8 cellular contexts compared by ENCODE assay signal in the genomic region with DNA sequence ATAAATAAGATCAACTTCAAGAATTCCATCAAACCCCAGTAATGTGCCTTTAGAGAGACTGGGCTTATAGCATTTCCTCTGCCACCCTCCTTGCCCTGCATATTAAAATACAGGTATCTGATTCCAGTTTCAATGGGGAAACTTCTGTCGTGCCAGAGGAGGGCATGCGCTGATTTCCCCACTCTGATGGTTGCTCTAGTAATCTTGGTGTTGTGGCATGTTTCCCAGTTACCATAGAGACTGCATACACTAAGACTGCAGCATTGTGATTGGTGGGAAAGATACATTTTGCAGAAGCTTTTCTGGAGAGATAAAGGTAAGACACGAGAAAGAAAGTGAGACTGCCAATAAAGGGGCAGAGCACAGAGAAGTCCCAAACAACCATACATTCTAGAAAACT.
A peak's percentile ranks its signal among the peaks of the same experiment; 100 is the strongest.
DNase-seq lines count a peak whose midpoint lies in the region; ATAC-seq and TF ChIP-seq lines count a peak whose summit lies in the region.

No MANE protein-coding gene starts in this region.

- no peak overlapping the region for H3K14ac ChIP-seq in IMR-90 (replicated peaks; ENCODE audit: low read depth, low read length)

- peak; percentile 36 for ATAC-seq in stimulated activated naive CD8-positive, alpha-beta T cell treated with anti-CD3 and anti-CD28 coated beads, Interleukin-15, Interleukin-2, amounts not matched to agents 100 U/mL and 50 U/mL, for 24 hours
- ATAC-seq in stimulated activated naive CD8-positive, alpha-beta T cell treated with anti-CD3 and anti-CD28 coated beads, Interleukin-15, amount 100 ng/mL, for 72 hours, result no peak
- peak; percentile 65; the same call in 1 of the 2 replicates for ATAC-seq in IMR-90 (ENCODE audit: low read depth)
- ATAC-seq in esophagus mucosa, result peak; percentile 49

- no peaks in the 10 kb centered on the region for H3K27me3 ChIP-seq in IMR-90 (ENCODE audit: control insufficient read depth, insufficient read depth, low read length)
- H3K27me3 ChIP-seq in prostate gland (replicated peaks; ENCODE audit: insufficient read depth), result no peaks in the 10 kb centered on the region

- no peak overlapping the region for H3K4me3 Mint-ChIP-seq in stimulated activated naive CD8-positive, alpha-beta T cell treated with anti-CD3 and anti-CD28 coated beads, Interleukin-15, amount 100 ng/mL, for 72 hours

- POLR2A ChIA-PET in IMR-90 (lab: Charles Lee; ENCODE audit: unreplicated experiment), result no interaction called here

- in situ Hi-C loops in IMR-90 (cut with MboI; ENCODE audit: low sequenced_read_pairs), result no loop called here

- no peak overlapping the region for H3K27ac Mint-ChIP-seq in stimulated activated naive CD8-positive, alpha-beta T cell treated with anti-CD3 and anti-CD28 coated beads, Interleukin-15, amount 100 ng/mL, for 72 hours

- no peak overlapping the region for H2BK120ac ChIP-seq in IMR-90 (ENCODE audit: low read depth, low read length)

- no peak for TF ChIP-seq RAD21 in IMR-90 (IDR thresholded peaks at IDR 0.05; ENCODE audit: low read length)

- no peaks in the 10 kb centered on the region for H3K27me3 Mint-ChIP-seq in stimulated activated naive CD8-positive, alpha-beta T cell treated with anti-CD3 and anti-CD28 coated beads, Interleukin-15, amount 100 ng/mL, for 72 hours

- H2AFZ ChIP-seq in IMR-90 (replicated peaks; ENCODE audit: low read length, poor library complexity), result no peak overlapping the region

- TF ChIP-seq POLR2A in IMR-90 (IDR thresholded peaks at IDR 0.05; ENCODE audit: low read depth, low read length) (no peak), prostate gland (IDR thresholded peaks at IDR 0.05) (no peak)

- no peaks in the 10 kb centered on the region; the same call in none of the 2 replicates for H3K4me1 ChIP-seq in IMR-90 (ENCODE audit: control insufficient read depth, insufficient read depth, low read length)
- no peaks in the 10 kb centered on the region for H3K4me1 ChIP-seq in prostate gland (replicated peaks)

- H3K9me3 ChIP-seq in IMR-90 (ENCODE audit: control insufficient read depth, insufficient read depth, low read length), result no peaks in the 10 kb centered on the region
- no peaks in the 10 kb centered on the region for H3K9me3 ChIP-seq in prostate gland

- no peak overlapping the region for H3K56ac ChIP-seq in IMR-90 (ENCODE audit: extremely low read depth, insufficient read depth, low read length)

- no peak overlapping the region for H3K9ac ChIP-seq in IMR-90 (ENCODE audit: low read depth, low read length)

- no peak overlapping the region for H2BK5ac ChIP-seq in IMR-90 (ENCODE audit: low read depth, low read length, poor library complexity, severe bottlenecking)

- H3K4me3 ChIP-seq in IMR-90 (ENCODE audit: insufficient read depth, low read depth, low read length), result no peak overlapping the region
- no peak overlapping the region for H3K4me3 ChIP-seq in prostate gland

- H4K8ac ChIP-seq in IMR-90 (ENCODE audit: low read depth in 2 of 2, low read length in 2 of 2), result no peak overlapping the region

- CTCF ChIA-PET in IMR-90 (lab: Yijun Ruan, JAX), result no interaction called here

- BruUV-seq in IMR-90 (replicated peaks; lab: Mats Ljungman, UMichigan), result no TSS peak

- H2AK5ac ChIP-seq in IMR-90 (ENCODE audit: low read depth, low read length), result no peak overlapping the region

- H3K4me1 Mint-ChIP-seq in stimulated activated naive CD8-positive, alpha-beta T cell treated with anti-CD3 and anti-CD28 coated beads, Interleukin-15, amount 100 ng/mL, for 72 hours, result no peaks in the 10 kb centered on the region

- peaks cover 10 to 30% of the 10 kb centered on the region in 2 experiments; a peak in 3 of 4 replicates for H3K79me1 ChIP-seq in IMR-90 (ENCODE audit: low read depth in 1 of 2, low read length in 2 of 2)

- peaks cover 0 to 7% of the 10 kb centered on the region in 2 donors for H3K9me3 Mint-ChIP-seq in stimulated activated naive CD8-positive, alpha-beta T cell treated with anti-CD3 and anti-CD28 coated beads, Interleukin-15, amount 100 ng/mL, for 72 hours

- no peak overlapping the region for H3K4ac ChIP-seq in IMR-90 (ENCODE audit: low read depth, low read length)

- H4K91ac ChIP-seq in IMR-90 (ENCODE audit: insufficient read depth, low read depth, low read length), result no peak overlapping the region

- H2AK9ac ChIP-seq in IMR-90 (replicated peaks; ENCODE audit: low read depth, low read length, poor library complexity), result no peak overlapping the region

- H3K27ac ChIP-seq in IMR-90 (ENCODE audit: insufficient read depth, low read length) (no peak overlapping the region), prostate gland (no peak overlapping the region)

- no peak for DNase-seq in stimulated activated naive CD8-positive, alpha-beta T cell treated with anti-CD3 and anti-CD28 coated beads, Interleukin-15, Interleukin-2, amounts not matched to agents 100 U/mL and 50 U/mL, for 24 hours
- DNase-seq in stimulated activated naive CD8-positive, alpha-beta T cell treated with anti-CD3 and anti-CD28 coated beads, Interleukin-15, amount 100 ng/mL, for 72 hours, result no peak
- DNase-seq in IMR-90, result peak; percentile 81
- DNase-seq in prostate gland (ENCODE audit: low spot score), result peak; percentile 9
- no peak for DNase-seq in SKM-1 (lab: John Stamatoyannopoulos, UW; ENCODE audit: unreplicated experiment)
- no peak for DNase-seq in DMS153 (lab: John Stamatoyannopoulos, UW)
- no peak for DNase-seq in SW 1271 (lab: John Stamatoyannopoulos, UW)

- H3K36me3 ChIP-seq in IMR-90 (ENCODE audit: control insufficient read depth, insufficient read depth, low read length) (no peaks in the 10 kb centered on the region), prostate gland (no peaks in the 10 kb centered on the region)

- no peak overlapping the region for H3K23ac ChIP-seq in IMR-90 (ENCODE audit: low read depth, low read length)

- H2BK15ac ChIP-seq in IMR-90 (ENCODE audit: low read depth, low read length), result no peak overlapping the region

- dilution Hi-C loops in IMR-90 (cut with HindIII; ENCODE audit: low sequenced_read_pairs, unreplicated experiment), result no loop called here

- TF ChIP-seq CTCF in IMR-90 (conservative IDR thresholded peaks at IDR 0.05; ENCODE audit: low read depth, low read length) (no peak), prostate gland (IDR thresholded peaks at IDR 0.05) (no peak)

- WGBS in IMR-90 (ENCODE audit: extremely low coverage in 2 of 2, insufficient read length in 1 of 2), 2 experiments, result no CpG with 5 or more reads among the region's 3 CpGs
- 21% methylated on average over 3 of the region's 3 CpGs for WGBS in prostate gland

- no peak overlapping the region for H3K4me2 ChIP-seq in IMR-90 (ENCODE audit: low read depth, low read length)

- no peak overlapping the region for H4K5ac ChIP-seq in IMR-90 (ENCODE audit: low read depth, low read length)

- intact Hi-C loops in IMR-90 (cut with micrococcal nuclease) (no loop called here), prostate gland (cut with DNase I) (no loop called here)

- no peaks in the 10 kb centered on the region for H4K20me1 ChIP-seq in IMR-90 (ENCODE audit: insufficient read depth, low read length)

- no peak overlapping the region for H3K18ac ChIP-seq in IMR-90 (ENCODE audit: low read depth, low read length)

- peaks cover 3% of the 10 kb centered on the region; the same call in 1 of the 2 replicates for H3K9me1 ChIP-seq in IMR-90 (ENCODE audit: insufficient read depth, low read length)

- no peak overlapping the region for H2BK20ac ChIP-seq in IMR-90 (ENCODE audit: low read depth, low read length)

TF ChIP-seq in IMR-90, 13 proteins besides CTCF, POLR2A, EP300 and RAD21:
- TF ChIP-seq BHLHE40 (IDR thresholded peaks at IDR 0.05; ENCODE audit: low read depth, low read length) (no peak), RCOR1 (IDR thresholded peaks at IDR 0.05; ENCODE audit: insufficient replicate concordance, low read length) (no peak), MAFK (IDR thresholded peaks at IDR 0.05; ENCODE audit: low read depth, low read length) (no peak), MXI1 (IDR thresholded peaks at IDR 0.05; ENCODE audit: borderline replicate concordance, low read depth, low read length) (no peak), CHD1 (IDR thresholded peaks at IDR 0.05; ENCODE audit: low read depth, low read length) (no peak), CEBPB (IDR thresholded peaks at IDR 0.05; ENCODE audit: low read depth, low read length) (peak; percentile 66; the same call in 1 of the 2 replicates), MAZ (IDR thresholded peaks at IDR 0.05; ENCODE audit: borderline replicate concordance, low read depth, low read length) (no peak; the same call in 1 of the 2 replicates), NFE2L2 (IDR thresholded peaks at IDR 0.05; ENCODE audit: low read depth, low read length) (no peak), SMC3 (IDR thresholded peaks at IDR 0.05; ENCODE audit: low read depth, low read length) (no peak), FOS (IDR thresholded peaks at IDR 0.05; ENCODE audit: low read depth, low read length) (no peak), RFX5 (IDR thresholded peaks at IDR 0.05; ENCODE audit: low read depth, low read length) (peak; percentile 95)
- TF ChIP-seq, protein P1, sequence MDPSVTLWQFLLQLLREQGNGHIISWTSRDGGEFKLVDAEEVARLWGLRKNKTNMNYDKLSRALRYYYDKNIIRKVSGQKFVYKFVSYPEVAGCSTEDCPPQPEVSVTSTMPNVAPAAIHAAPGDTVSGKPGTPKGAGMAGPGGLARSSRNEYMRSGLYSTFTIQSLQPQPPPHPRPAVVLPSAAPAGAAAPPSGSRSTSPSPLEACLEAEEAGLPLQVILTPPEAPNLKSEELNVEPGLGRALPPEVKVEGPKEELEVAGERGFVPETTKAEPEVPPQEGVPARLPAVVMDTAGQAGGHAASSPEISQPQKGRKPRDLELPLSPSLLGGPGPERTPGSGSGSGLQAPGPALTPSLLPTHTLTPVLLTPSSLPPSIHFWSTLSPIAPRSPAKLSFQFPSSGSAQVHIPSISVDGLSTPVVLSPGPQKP (IDR thresholded peaks at IDR 0.05; ENCODE audit: borderline replicate concordance, low read depth, low read length), result no peak
- TF ChIP-seq, protein P2, sequence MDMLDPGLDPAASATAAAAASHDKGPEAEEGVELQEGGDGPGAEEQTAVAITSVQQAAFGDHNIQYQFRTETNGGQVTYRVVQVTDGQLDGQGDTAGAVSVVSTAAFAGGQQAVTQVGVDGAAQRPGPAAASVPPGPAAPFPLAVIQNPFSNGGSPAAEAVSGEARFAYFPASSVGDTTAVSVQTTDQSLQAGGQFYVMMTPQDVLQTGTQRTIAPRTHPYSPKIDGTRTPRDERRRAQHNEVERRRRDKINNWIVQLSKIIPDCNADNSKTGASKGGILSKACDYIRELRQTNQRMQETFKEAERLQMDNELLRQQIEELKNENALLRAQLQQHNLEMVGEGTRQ (IDR thresholded peaks at IDR 0.05; ENCODE audit: low read depth, low read length), result no peak

Comparison
In these comparisons a context has a peak if more than half of its experiments do, and no peak if none do; other contexts are left out.
1. DNase-seq: peak in IMR-90 (single experiment) and prostate gland (single experiment); none in stimulated activated naive CD8-positive, alpha-beta T cell treated with anti-CD3 and anti-CD28 coated beads, Interleukin-15, Interleukin-2, amounts not matched to agents 100 U/mL and 50 U/mL, for 24 hours (single experiment), stimulated activated naive CD8-positive, alpha-beta T cell treated with anti-CD3 and anti-CD28 coated beads, Interleukin-15, amount 100 ng/mL, for 72 hours (0 of 2), SKM-1 (single experiment), DMS153 (single experiment) and SW 1271 (0 of 2).